ENCODE assay signal across 8 cellular contexts in genomic region chr19:42219812-42220750, GRCh38. TPM values are rescaled to one million over a fixed set of nuclear protein-coding genes. Genes with fewer than 3 reads are reported as not detected.
DNase-seq lines count a peak whose midpoint lies in the region; ATAC-seq and TF ChIP-seq lines count a peak whose summit lies in the region.

Gene ZNF526, plus strand, starts transcription at chr19:42220312. Its CDS starts 4,092 bp downstream, at chr19:42224404.

- H4K20me1 ChIP-seq in fibroblast of lung (ENCODE audit: control insufficient read depth, extremely low read depth, insufficient read depth, low read length), result no peaks in the 10 kb centered on the region

- TF ChIP-seq CTCF in RWPE1 (conservative IDR thresholded peaks at IDR 0.05; ENCODE audit: low read depth) (no peak), fibroblast of lung (conservative IDR thresholded peaks at IDR 0.05 in 1 of 2, IDR thresholded peaks at IDR 0.05 in 1 of 2; ENCODE audit: low read depth in 1 of 2, low read length in 2 of 2) (no peak)

- H3K4me2 ChIP-seq in fibroblast of lung (ENCODE audit: extremely low read depth, insufficient read depth, low read length), result peak within 1 kb of the TSS; percentile 94

- H3K27me3 Mint-ChIP-seq in naive thymus-derived CD4-positive, alpha-beta T cell, result peaks cover 0 to 3% (median 0%) of the 10 kb centered on the region in 5 donors
- no peaks in the 10 kb centered on the region for H3K27me3 Mint-ChIP-seq in stimulated activated memory B cell treated with anti-CD40 and anti-IgM and Interleukin-4, amounts not matched to agents 10 μg/mL and 1 μg/mL and 100 μg/mL, for 72 hours

- H3K36me3 Mint-ChIP-seq in naive thymus-derived CD4-positive, alpha-beta T cell, result peaks cover 0 to 31% (median 18%) of the 10 kb centered on the region in 5 donors
- H3K36me3 Mint-ChIP-seq in stimulated activated memory B cell treated with anti-CD40 and anti-IgM and Interleukin-4, amounts not matched to agents 10 μg/mL and 1 μg/mL and 100 μg/mL, for 72 hours, result peaks cover 14% of the 10 kb centered on the region

- H3K27ac Mint-ChIP-seq in naive thymus-derived CD4-positive, alpha-beta T cell, result peak within 1 kb of the TSS; percentile 88 to 98 (median 95)
- H3K27ac Mint-ChIP-seq in stimulated activated memory B cell treated with anti-CD40 and anti-IgM and Interleukin-4, amounts not matched to agents 10 μg/mL and 1 μg/mL and 100 μg/mL, for 72 hours, result peak within 1 kb of the TSS; percentile 85

- CTCF ChIA-PET in RWPE1 (lab: Yijun Ruan, JAX), result interaction anchor here (0.6 kb wide), 3 partner anchors 76 to 112 kb away, joined by 3 to 5 read pairs (median 3); no protein-coding TSS in a partner anchor
- CTCF ChIA-PET in naive thymus-derived CD4-positive, alpha-beta T cell (lab: Charles Lee), result interaction anchor here (0.7 to 3.5 kb wide), 6 partner anchors 14 to 187 kb away, joined by 3 to 24 read pairs (median 4); partner anchors contain the start of gene GSK3A

- no peaks in the 10 kb centered on the region for H3K9me3 ChIP-seq in fibroblast of lung (ENCODE audit: control insufficient read depth, insufficient read depth, low read depth, low read length)
- no peaks in the 10 kb centered on the region for H3K9me3 ChIP-seq in naive thymus-derived CD4-positive, alpha-beta T cell (ENCODE audit: control insufficient read depth in 2 of 3, low read length in 3 of 3)

- POLR2A ChIA-PET in RWPE1 (lab: Yijun Ruan, JAX; ENCODE audit: low non-redundant PET), result no interaction called here
- POLR2A ChIA-PET in naive thymus-derived CD4-positive, alpha-beta T cell (lab: Charles Lee), result interaction anchor here (0.6 to 7.9 kb wide), 5 partner anchors 12 to 98 kb away, joined by 3 to 84 read pairs (median 4); partner anchors contain the start of gene GSK3A

- no peaks in the 10 kb centered on the region for H3K27me3 ChIP-seq in fibroblast of lung (ENCODE audit: control insufficient read depth, insufficient read depth, low read length)
- H3K27me3 ChIP-seq in naive thymus-derived CD4-positive, alpha-beta T cell (ENCODE audit: control insufficient read depth in 2 of 2, insufficient read depth in 2 of 2, low read length in 2 of 2), result no peaks in the 10 kb centered on the region

- H3K36me3 ChIP-seq in fibroblast of lung (ENCODE audit: control insufficient read depth, insufficient read depth, low read length), result peaks cover 12% of the 10 kb centered on the region
- H3K36me3 ChIP-seq in naive thymus-derived CD4-positive, alpha-beta T cell (ENCODE audit: control insufficient read depth in 2 of 3, insufficient read depth in 3 of 3, low read length in 3 of 3), result peaks cover 0 to 30% (median under 1%) of the 10 kb centered on the region in 3 experiments

- peaks cover 8% of the 10 kb centered on the region for H3K4me1 ChIP-seq in fibroblast of lung (ENCODE audit: control insufficient read depth, extremely low read depth, insufficient read depth, low read length)
- H3K4me1 ChIP-seq in naive thymus-derived CD4-positive, alpha-beta T cell (ENCODE audit: control insufficient read depth in 2 of 2, insufficient read depth in 2 of 2, low read length in 2 of 2), result peaks cover 37 to 43% of the 10 kb centered on the region in 2 donors

- peak within 1 kb of the TSS; percentile 68 for H2AFZ ChIP-seq in fibroblast of lung (ENCODE audit: low read length)

- H3K9me3 Mint-ChIP-seq in naive thymus-derived CD4-positive, alpha-beta T cell, result peaks cover 0 to 5% (median 0%) of the 10 kb centered on the region in 11 donors
- H3K9me3 Mint-ChIP-seq in stimulated activated memory B cell treated with anti-CD40 and anti-IgM and Interleukin-4, amounts not matched to agents 10 μg/mL and 1 μg/mL and 100 μg/mL, for 72 hours, result no peaks in the 10 kb centered on the region

- H3K27ac ChIP-seq in RWPE1 (peak within 1 kb of the TSS; percentile 89), fibroblast of lung (ENCODE audit: insufficient read depth, low read length) (peak within 1 kb of the TSS; percentile 89)
- peak within 1 kb of the TSS; percentile 88 for H3K27ac ChIP-seq in naive thymus-derived CD4-positive, alpha-beta T cell (ENCODE audit: low read depth, low read length)

- peak within 1 kb of the TSS; percentile 85 for H3K9ac ChIP-seq in fibroblast of lung (ENCODE audit: insufficient read depth, low read length)

- ATAC-seq in naive thymus-derived CD4-positive, alpha-beta T cell, result peak; percentile 88
- peak; percentile 91 for ATAC-seq in stimulated activated memory B cell treated with anti-CD40 and anti-IgM and Interleukin-4, amounts not matched to agents 10 μg/mL and 1 μg/mL and 100 μg/mL, for 72 hours

- intact Hi-C loops in naive thymus-derived CD4-positive, alpha-beta T cell (cut with micrococcal nuclease), result loop anchor here (1.0 to 10.0 kb wide), 9 partner anchors 21 to 335 kb away; partner anchors contain the start of genes GSK3A (in 2 of the 2), ARHGEF1 (in 1 of the 2) and MEGF8 (in 1 of the 2)

- H3K79me2 ChIP-seq in fibroblast of lung (ENCODE audit: control insufficient read depth, insufficient read depth, low read length), result peaks cover 63% of the 10 kb centered on the region

- peak within 1 kb of the TSS; percentile 95 to 99 (median 98) for H3K4me3 Mint-ChIP-seq in naive thymus-derived CD4-positive, alpha-beta T cell
- peak within 1 kb of the TSS; percentile 89 for H3K4me3 Mint-ChIP-seq in stimulated activated memory B cell treated with anti-CD40 and anti-IgM and Interleukin-4, amounts not matched to agents 10 μg/mL and 1 μg/mL and 100 μg/mL, for 72 hours

- peak within 1 kb of the TSS; percentile 77 to 98 (median 87) for H3K4me3 ChIP-seq in fibroblast of lung (replicated peaks in 1 of 4; ENCODE audit: control extremely low read depth in 1 of 4, insufficient read depth in 1 of 4, low read depth in 3 of 4, low read length in 4 of 4)
- peak within 1 kb of the TSS; percentile 72 for H3K4me3 ChIP-seq in naive thymus-derived CD4-positive, alpha-beta T cell (ENCODE audit: low read length)

- H3K4me1 Mint-ChIP-seq in naive thymus-derived CD4-positive, alpha-beta T cell, result peaks cover 46 to 62% (median 55%) of the 10 kb centered on the region in 7 donors
- H3K4me1 Mint-ChIP-seq in stimulated activated memory B cell treated with anti-CD40 and anti-IgM and Interleukin-4, amounts not matched to agents 10 μg/mL and 1 μg/mL and 100 μg/mL, for 72 hours, result peaks cover 43% of the 10 kb centered on the region

- DNase-seq in EH (ENCODE audit: low read depth) (peak; percentile 97), H4 (ENCODE audit: low spot score) (peak; percentile 96), LoVo (ENCODE audit: low spot score) (peak; percentile 98), RWPE1 (ENCODE audit: low spot score) (peak; percentile 99), fibroblast of lung (ENCODE audit: low read depth in 2 of 2) (peak; percentile 95 to 97)
- DNase-seq in activated T-helper 1 cell treated with anti-CD3 and anti-CD28 coated beads, Interleukin-2, amount 50 U/mL, for 16 hours (ENCODE audit: low read depth in 1 of 2, low spot score in 1 of 2), result peak; percentile 91 to 95
- DNase-seq in naive thymus-derived CD4-positive, alpha-beta T cell, result peak; percentile 92 to 97 (median 96)

RNA-seq across cellular contexts. Expression of gene ZNF526, which starts in this region (rescaled TPM):
- total RNA-seq in H4 (2014; rRNA removed; shearing (Covaris generic)), result 4.1 and 5.5 TPM in 2 replicates
- 6.7 and 7.8 TPM in 2 replicates for total RNA-seq in fibroblast of lung
- 4.9 and 5.9 TPM in 2 replicates for polyA plus RNA-seq in fibroblast of lung
- 7.5 and 8.6 TPM in 2 replicates for polyA plus RNA-seq in fibroblast of lung (2012)
- polyA minus RNA-seq in fibroblast of lung (ENCODE audit: low replicate concordance), result 20.8 and 25.5 TPM in 2 replicates
- 10 to 100 TPM in 4 of 5 experiments, 1 to 10 TPM in 1; 8.6 to 25.2 (median 22.7) TPM for total RNA-seq in naive thymus-derived CD4-positive, alpha-beta T cell
- polyA plus RNA-seq in naive thymus-derived CD4-positive, alpha-beta T cell, result 10 to 100 TPM in 1 of 2 donors, 1 to 10 TPM in 1; 4.0 to 11.8 TPM

Comparison
In these comparisons a context has a peak if more than half of its experiments do, and no peak if none do; other contexts are left out.
1. Peak in every context shown above with its lines: DNase-seq, ATAC-seq, H3K4me3 ChIP-seq and H3K27ac ChIP-seq.